30 cellular contexts compared by ENCODE assay signal in genomic region chr2:78145395-78145996, GRCh38.
"Had no signal": no experiment of that assay in that cellular context is flagged by ENCODE, and none has a peak within 500 bp of the region (broad histone marks: within the 10 kb centered on the region; RNA-seq: fewer than 3 reads in every experiment).

No MANE protein-coding gene starts in this region.

- H3K27me3 ChIP-seq: brain microvascular endothelial cell, esophagus muscularis mucosa, foreskin keratinocyte, gastrocnemius medialis had no signal

- DNase-seq: activated CD4-positive, alpha-beta memory T cell treated with anti-CD3 and anti-CD28 coated beads, Interleukin-2, amount 10 ng/mL, durations not matched to agents 7 days and 5 days; activated CD4-positive, alpha-beta T cell treated with anti-CD3 and anti-CD28 coated beads for 4 hours; activated CD4-positive, alpha-beta T cell treated with anti-CD3 and anti-CD28 coated beads, Interleukin-2, amount 10 ng/mL, durations not matched to agents 7 days and 5 days; activated CD4-positive, alpha-beta T cell treated with anti-CD3 and anti-CD28 coated beads, Interleukin-2, amount 50 U/mL, for 4 hours; activated CD4-positive, CD25-positive, alpha-beta regulatory T cell; activated CD4-positive, CD25-positive, alpha-beta regulatory T cell treated with anti-CD3 and anti-CD28 coated beads, Interleukin-2, amount 50 U/mL, for 72 hours; activated CD8-positive, alpha-beta memory T cell treated with anti-CD3 and anti-CD28 coated beads, Interleukin-2, amount 50 U/mL, for 48 hours; activated effector memory CD4-positive, alpha-beta T cell treated with Interleukin-2 at 50 U/mL for 16 hours; activated gamma-delta T cell treated with Interleukin-2 at 50 U/mL for 16 hours; activated naive CD4-positive, alpha-beta T cell treated with anti-CD3 and anti-CD28 coated beads, Interleukin-2, amount 50 U/mL, for 16 hours; activated naive CD4-positive, alpha-beta T cell treated with Interleukin-2 at 50 U/mL for 16 hours; activated T-cell treated with anti-CD3 and anti-CD28 coated beads for 4 hours; activated T-cell treated with anti-CD3 and anti-CD28 coated beads, Interleukin-2, amount 50 U/mL, for 24 hours; amniotic stem cell; anterior cingulate cortex; brain microvascular endothelial cell; cortex of kidney; dermis blood vessel endothelial cell; effector CD4-positive, alpha-beta T cell; effector memory CD8-positive, alpha-beta T cell; erythroblast; foreskin keratinocyte; gastrocnemius medialis; head of caudate nucleus; T-helper 2 cell had no signal

- H3K27ac ChIP-seq: brain microvascular endothelial cell, esophagus muscularis mucosa, foreskin keratinocyte, gastrocnemius medialis had no signal

- H3K4me1 ChIP-seq: esophagus muscularis mucosa, foreskin keratinocyte, gastrocnemius medialis had no signal

- FAIRE-seq: astrocyte, bronchial epithelial cell, colon had no signal

- ATAC-seq: activated T-helper 17 cell treated with anti-CD3 and anti-CD28 coated beads, Interleukin-2, amount 50 U/mL, for 72 hours; effector memory CD8-positive, alpha-beta T cell; foreskin keratinocyte; gastrocnemius medialis had no signal

- H3K9me3 ChIP-seq: esophagus muscularis mucosa, gastrocnemius medialis had no signal

- H3K36me3 ChIP-seq: brain microvascular endothelial cell, esophagus muscularis mucosa, gastrocnemius medialis had no signal

- H3K4me3 ChIP-seq: esophagus muscularis mucosa, gastrocnemius medialis had no signal
